20 cellular contexts compared by ENCODE assay signal in genomic region chr14:101509730-101510371, GRCh38. TPM values are rescaled to one million over a fixed set of nuclear protein-coding genes. Genes with fewer than 3 reads are reported as not detected.
"Had no signal": no experiment of that assay in that cellular context is flagged by ENCODE, and none has a peak within 500 bp of the region (broad histone marks: within the 10 kb centered on the region; RNA-seq: fewer than 3 reads in every experiment).

No MANE protein-coding gene starts in this region.

- H3K4me3 Mint-ChIP-seq: activated CD8-positive, alpha-beta T cell treated with anti-CD3 and anti-CD28 coated beads for 36 hours; activated T-cell treated with anti-CD3 and anti-CD28 coated beads, Interleukin-2, amount 50 U/mL, for 72 hours; endodermal cell; neural crest cell; T-cell; type B pancreatic cell had no signal

- H3K9ac ChIP-seq: parathyroid adenoma had no signal

- H3K4me1 Mint-ChIP-seq: endodermal cell, neural crest cell, T-cell had no signal

- H3K36me3 Mint-ChIP-seq: T-cell, type B pancreatic cell had no signal

- H3K4me3 ChIP-seq: dorsolateral prefrontal cortex, hepatocyte, SK-N-MC had no signal

- H3K27ac Mint-ChIP-seq: activated CD8-positive, alpha-beta T cell treated with anti-CD3 and anti-CD28 coated beads for 36 hours; activated T-cell treated with anti-CD3 and anti-CD28 coated beads, Interleukin-2, amount 50 U/mL, for 72 hours; endodermal cell; T-cell; type B pancreatic cell had no signal

- H2AFZ ChIP-seq: hepatocyte, parathyroid adenoma had no signal

- DNase-seq: activated CD4-positive, alpha-beta T cell treated with anti-CD3 and anti-CD28 coated beads for 4 hours; activated CD8-positive, alpha-beta memory T cell treated with anti-CD3 and anti-CD28 coated beads, Interleukin-2, amount 50 U/mL, for 48 hours; activated CD8-positive, alpha-beta T cell treated with anti-CD3 and anti-CD28 coated beads for 36 hours; activated T-cell treated with anti-CD3 and anti-CD28 coated beads, Interleukin-2, amount 50 U/mL, for 72 hours; endodermal cell; islet precursor cell; mesendoderm; Right ventricle myocardium superior; small intestine; stimulated activated CD4-positive, alpha-beta T cell treated with anti-CD3 and anti-CD28 coated beads, Interleukin-4, amount 100 ng/mL, for 4 hours; stimulated activated naive CD8-positive, alpha-beta T cell treated with anti-CD3 and anti-CD28 coated beads, Interleukin-15, Interleukin-2, amounts not matched to agents 100 U/mL and 50 U/mL, for 24 hours; T-helper 9 cell had no signal

- H3K4me2 ChIP-seq: hepatocyte had no signal

- H3K27ac ChIP-seq: dorsolateral prefrontal cortex, hepatocyte, parathyroid adenoma, SK-N-MC had no signal

- H3K27me3 ChIP-seq: hepatocyte had no signal

- H3K4me1 ChIP-seq: parathyroid adenoma had no signal

- H3K27me3 Mint-ChIP-seq: activated CD8-positive, alpha-beta T cell treated with anti-CD3 and anti-CD28 coated beads for 36 hours; T-cell had no signal

- H3K79me2 ChIP-seq: hepatocyte, parathyroid adenoma had no signal

- ATAC-seq: activated CD8-positive, alpha-beta T cell treated with anti-CD3 and anti-CD28 coated beads for 36 hours; activated T-cell treated with anti-CD3 and anti-CD28 coated beads, Interleukin-2, amount 50 U/mL, for 72 hours; stimulated activated naive CD8-positive, alpha-beta T cell treated with anti-CD3 and anti-CD28 coated beads, Interleukin-15, Interleukin-2, amounts not matched to agents 100 U/mL and 50 U/mL, for 24 hours; T-cell had no signal

- H3K9me3 Mint-ChIP-seq: activated CD8-positive, alpha-beta T cell treated with anti-CD3 and anti-CD28 coated beads for 36 hours; activated T-cell treated with anti-CD3 and anti-CD28 coated beads, Interleukin-2, amount 50 U/mL, for 72 hours; endodermal cell; neural crest cell; T-cell; type B pancreatic cell had no signal

RNA-seq across cellular contexts. Expression of gene DIO3, which starts 51.4 kb away (rescaled TPM):
- total RNA-seq: activated CD8-positive, alpha-beta T cell treated with anti-CD3 and anti-CD28 coated beads for 36 hours; activated T-cell treated with anti-CD3 and anti-CD28 coated beads, Interleukin-2, amount 50 U/mL, for 72 hours; epithelial cell of proximal tubule; T-cell had no signal
